ENCODE assay signal across 8 cellular contexts in the genomic region with DNA sequence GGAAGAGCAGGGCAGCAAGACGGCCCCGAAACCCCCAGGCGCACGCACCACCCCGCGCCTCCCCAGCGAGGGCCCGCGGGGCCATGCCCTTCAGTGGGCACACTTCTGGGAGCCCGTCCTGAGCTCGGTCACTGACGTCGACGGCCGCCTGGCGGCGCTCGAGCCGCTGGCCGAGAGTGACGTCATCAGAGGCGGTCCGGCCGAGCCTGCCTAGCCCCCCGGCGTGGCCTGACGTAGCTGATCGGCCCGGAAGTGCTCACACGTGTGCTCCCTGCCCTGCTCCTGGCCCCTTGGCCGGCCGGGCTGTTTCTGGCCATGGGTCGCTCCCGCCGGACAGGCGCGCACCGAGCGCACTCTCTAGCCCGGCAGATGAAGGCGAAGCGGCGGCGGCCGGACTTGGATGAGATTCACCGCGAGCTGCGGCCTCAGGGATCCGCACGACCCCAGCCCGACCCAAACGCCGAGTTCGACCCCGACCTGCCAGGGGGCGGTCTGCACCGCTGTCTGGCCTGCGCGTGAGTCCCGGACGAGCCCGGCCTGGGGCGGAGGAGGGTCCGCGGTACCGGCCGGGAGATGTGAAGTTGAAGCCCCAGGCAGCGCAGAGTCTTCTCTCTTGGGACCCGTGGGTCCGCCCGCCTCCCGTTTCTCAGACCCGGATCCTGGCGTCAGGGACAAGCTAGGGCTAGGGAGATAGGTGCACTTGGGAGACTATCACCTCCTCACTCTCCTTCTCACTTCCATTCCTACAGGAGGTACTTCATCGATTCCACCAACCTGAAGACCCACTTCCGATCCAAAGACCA. TPM values are rescaled to one million over a fixed set of nuclear protein-coding genes. Genes with fewer than 3 reads are reported as not detected.
DNase-seq lines count a peak whose midpoint lies in the region; ATAC-seq and TF ChIP-seq lines count a peak whose summit lies in the region.

A gene (plus strand): TSS at position 240 of the 803 bp plus-strand sequence. CDS start 76 bp downstream, at position 316.

- peak within 1 kb of the TSS; percentile 91 for H3K4me3 ChIP-seq in choroid plexus epithelial cell (ENCODE audit: low read depth, low read length)

- peak; percentile 77 for TF ChIP-seq CTCF in choroid plexus epithelial cell (conservative IDR thresholded peaks at IDR 0.05; ENCODE audit: low read depth, low read length)

- ATAC-seq in HG03280 (IDR thresholded peaks at IDR 0.05; ENCODE audit: unreplicated experiment) = peak; percentile 97

- peak; percentile 85 for TF ChIP-seq POLR2A in GM18951 (IDR thresholded peaks at IDR 0.05; ENCODE audit: extremely low read depth, insufficient read depth, insufficient read length)

- in situ Hi-C loops in GM18951 (cut with MboI; ENCODE audit: low sequenced_read_pairs, unreplicated experiment) = no loop called here

- DNase-seq in Ammon's horn (ENCODE audit: low spot score) (peak; percentile 97), NCI-H460 (ENCODE audit: extremely low read depth, low read depth) (peak; percentile 84), choroid plexus epithelial cell (ENCODE audit: low read depth) (peak; percentile 90)
- peak; percentile 82 to 86 for DNase-seq in activated CD4-positive, alpha-beta T cell treated with anti-CD3 and anti-CD28 coated beads for 4 hours
- peak; percentile 71 to 86 (median 80) for DNase-seq in stimulated activated CD4-positive, alpha-beta T cell treated with anti-CD3 and anti-CD28 coated beads, Interleukin-1b, Interleukin-23, amount 100 ng/mL, for 24 hours (ENCODE audit: low read depth in 4 of 4, low spot score in 1 of 4)

- H3K27ac ChIP-seq in layer of hippocampus (ENCODE audit: low read depth, low read length) = peak within 1 kb of the TSS; percentile 75

- H3K27me3 ChIP-seq in layer of hippocampus (ENCODE audit: control insufficient read depth, insufficient read depth, low read length) = no peaks in the 10 kb centered on the region

RNA-seq across cellular contexts. Expression of the gene that starts here (rescaled TPM):
- total RNA-seq in NCI-H460 (2014; rRNA removed; shearing (Covaris generic)) = 39.1 and 50.8 TPM in 2 replicates
- 14.9 and 33.2 TPM in 2 replicates for polyA plus RNA-seq in NCI-H460 (2014; cell fraction: nucleus; rRNA removed)

Comparison
In these comparisons a context has a peak if more than half of its experiments do, and no peak if none do; other contexts are left out.
1. Peak in every context shown above with its lines: DNase-seq, ATAC-seq, H3K4me3 ChIP-seq and H3K27ac ChIP-seq.